In the genomic region with DNA sequence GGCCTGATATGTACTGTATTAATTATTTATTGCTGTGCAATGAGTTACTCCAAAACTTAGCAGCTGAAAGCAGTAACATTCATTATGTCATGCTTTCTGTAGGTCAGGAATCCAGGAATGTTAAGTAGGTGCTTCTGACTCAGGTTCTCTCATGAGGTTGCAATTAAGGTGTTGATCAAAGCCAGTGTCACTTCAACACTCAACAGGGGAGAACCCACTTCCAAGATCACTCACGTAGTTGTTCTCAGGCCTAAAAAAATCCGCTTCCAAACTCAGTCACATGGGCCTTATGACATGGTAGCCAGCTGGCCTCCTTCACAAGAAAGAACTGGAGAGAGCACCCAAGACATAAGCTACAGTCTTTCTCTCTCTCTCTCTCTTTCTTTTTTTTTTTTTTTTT, we compare ENCODE assay signal across 21 cellular contexts.
A peak's percentile ranks its signal among the peaks of the same experiment; 100 is the strongest.
DNase-seq lines count a peak whose midpoint lies in the region; ATAC-seq and TF ChIP-seq lines count a peak whose summit lies in the region.
"Had no signal": no experiment of that assay in that cellular context is flagged by ENCODE, and none has a peak within 500 bp of the region (broad histone marks: within the 10 kb centered on the region; RNA-seq: fewer than 3 reads in every experiment).

No MANE protein-coding gene starts in this region.

- H3K4me3 ChIP-seq in left ventricle myocardium inferior (no peak overlapping the region), lower lobe of right lung (no peak overlapping the region)
- H3K4me3 ChIP-seq: GM12878 had no signal

- ATAC-seq in Right ventricle myocardium inferior (peak; percentile 84), lower lobe of right lung (peak; percentile 48 to 76), GM21576 (IDR thresholded peaks at IDR 0.05; ENCODE audit: unreplicated experiment) (no peak)
- ATAC-seq: GM12878, HCT116 had no signal

- H3K27me3 ChIP-seq in left ventricle myocardium inferior (ENCODE audit: low read depth), result no peaks in the 10 kb centered on the region
- H3K27me3 ChIP-seq in lower lobe of right lung (ENCODE audit: low read depth), result no peaks in the 10 kb centered on the region
- H3K27me3 ChIP-seq: BE2C had no signal

- no peaks in the 10 kb centered on the region for H3K9me3 ChIP-seq in left ventricle myocardium inferior (replicated peaks)
- H3K9me3 ChIP-seq in lower lobe of right lung, result no peaks in the 10 kb centered on the region
- H3K9me3 ChIP-seq: BE2C, Caco-2 had no signal

- H3K4me1 ChIP-seq in left ventricle myocardium inferior (no peaks in the 10 kb centered on the region), lower lobe of right lung (peaks cover 2% of the 10 kb centered on the region)
- H3K4me1 ChIP-seq: BE2C, Caco-2 had no signal

- H3K36me3 ChIP-seq in left ventricle myocardium inferior (no peaks in the 10 kb centered on the region), lower lobe of right lung (no peaks in the 10 kb centered on the region)
- H3K36me3 ChIP-seq: BE2C had no signal

- intact Hi-C loops in Right ventricle myocardium inferior (cut with DNase I) (loop anchor here (10.0 kb wide), 1 partner anchor 214 kb away; a partner anchor contains a TSS), cardiac septum (cut with DNase I) (loop anchor here (5.0 kb wide), 1 partner anchor 59 kb away; no protein-coding TSS in a partner anchor), left ventricle myocardium inferior (cut with micrococcal nuclease) (no loop called here), lower lobe of right lung (cut with DNase I) (no loop called here)

- H3K27ac ChIP-seq in left ventricle myocardium inferior (replicated peaks), result peak overlapping the region; percentile 41
- H3K27ac ChIP-seq in lower lobe of right lung, result no peak overlapping the region

- TF ChIP-seq CTCF in left ventricle myocardium inferior (IDR thresholded peaks at IDR 0.05; ENCODE audit: borderline replicate concordance) (no peak), lower lobe of right lung (IDR thresholded peaks at IDR 0.05) (no peak)

- no peak for DNase-seq in Right ventricle myocardium inferior (ENCODE audit: missing footprints)
- no peak for DNase-seq in cardiac septum (ENCODE audit: low spot score)
- no peak for DNase-seq in left ventricle myocardium inferior
- no peak for DNase-seq in lower lobe of right lung
- no peak for DNase-seq in pons (ENCODE audit: low spot score)
- DNase-seq in activated CD4-positive, CD25-positive, alpha-beta regulatory T cell (lab: John Stamatoyannopoulos, UW), result no peak
- DNase-seq: BE2C; Caco-2; CD4-positive, alpha-beta T cell; GF-D8; GOT3; Karpas-422; NCI-H1048; NCI-H1436; NCI-H2029; NCI-H2171 treated with DMSO at 0.1 percent for 48 hours; NCI-H446; SHP77 treated with DMSO at 0.1 percent for 48 hours had no signal

Comparison
In these comparisons a context has a peak if more than half of its experiments do, and no peak if none do; other contexts are left out.
1. intact Hi-C loops: an anchor here in Right ventricle myocardium inferior (10.0 kb wide) and cardiac septum (5.0 kb wide); none called in left ventricle myocardium inferior and lower lobe of right lung.